In genomic region chr3:123815981-123816380, GRCh38 we compare ENCODE assay signal across 2 cellular contexts.
TF ChIP-seq lines count a peak whose summit lies in the region.

No MANE protein-coding gene starts in this region.

TF ChIP-seq in SK-N-SH, 30 proteins besides CTCF, POLR2A, EP300 and RAD21:
- no peak for TF ChIP-seq FOXJ3 (CRISPR knock-in tag; IDR thresholded peaks at IDR 0.05)
- TF ChIP-seq TAF1 (IDR thresholded peaks at IDR 0.05; ENCODE audit: borderline replicate concordance, low read depth, low read length): no peak
- TF ChIP-seq SMC3 (IDR thresholded peaks at IDR 0.05; ENCODE audit: low read depth, low read length): no peak
- no peak for TF ChIP-seq USF1 (IDR thresholded peaks at IDR 0.05; ENCODE audit: borderline replicate concordance, low read depth)
- TF ChIP-seq POLR2AphosphoS5 (IDR thresholded peaks at IDR 0.05; ENCODE audit: low read depth, low read length): no peak
- TF ChIP-seq JUND (IDR thresholded peaks at IDR 0.05): no peak
- TF ChIP-seq TCF12 (IDR thresholded peaks at IDR 0.05): no peak
- TF ChIP-seq TEAD4 (IDR thresholded peaks at IDR 0.05; ENCODE audit: borderline replicate concordance, insufficient read depth): no peak
- no peak for TF ChIP-seq MAX (IDR thresholded peaks at IDR 0.05; ENCODE audit: low read depth)
- TF ChIP-seq CHD2 (IDR thresholded peaks at IDR 0.05; ENCODE audit: low read length, partially characterized antibody): no peak
- no peak for TF ChIP-seq PBX3 (IDR thresholded peaks at IDR 0.05)
- no peak for TF ChIP-seq RFX5 (IDR thresholded peaks at IDR 0.05; ENCODE audit: low read length)
- TF ChIP-seq NRF1 (IDR thresholded peaks at IDR 0.05; ENCODE audit: low read depth, low read length): no peak
- no peak for TF ChIP-seq YY1 (IDR thresholded peaks at IDR 0.05; ENCODE audit: low read depth)
- TF ChIP-seq IRF3 (IDR thresholded peaks at IDR 0.05; ENCODE audit: low read depth, low read length): no peak

TF ChIP-seq in SK-N-SH treated with all-trans-retinoic acid at 6 μM for 48 hours, 23 proteins besides CTCF, POLR2A, EP300 and RAD21:
- TF ChIP-seq TCF4 (CRISPR knock-in tag; IDR thresholded peaks at IDR 0.05; ENCODE audit: borderline replicate concordance) (no peak), CREB5 (CRISPR knock-in tag; IDR thresholded peaks at IDR 0.05; ENCODE audit: low read depth) (no peak), ZNF565 (CRISPR knock-in tag; conservative IDR thresholded peaks at IDR 0.05; ENCODE audit: low read depth) (no peak), SNAI2 (CRISPR knock-in tag; IDR thresholded peaks at IDR 0.05) (no peak), ZNF70 (CRISPR knock-in tag; IDR thresholded peaks at IDR 0.05) (no peak), ZNF8 (CRISPR knock-in tag; IDR thresholded peaks at IDR 0.05) (no peak), ESRRG (CRISPR knock-in tag; IDR thresholded peaks at IDR 0.05) (no peak), ZC3H10 (CRISPR knock-in tag; IDR thresholded peaks at IDR 0.05) (no peak)
